9 cellular contexts compared by ENCODE assay signal in genomic region chr6:125821825-125822281, GRCh38. TPM values are rescaled to one million over a fixed set of nuclear protein-coding genes. Genes with fewer than 3 reads are reported as not detected.
DNase-seq lines count a peak whose midpoint lies in the region; ATAC-seq and FAIRE-seq lines count a peak whose summit lies in the region.
"Had no signal": no experiment of that assay in that cellular context is flagged by ENCODE, and none has a peak within 500 bp of the region (broad histone marks: within the 10 kb centered on the region; RNA-seq: fewer than 3 reads in every experiment).

No MANE protein-coding gene starts in this region.

- DNase-seq in EL (peak; percentile 8), NCI-H1930 (lab: John Stamatoyannopoulos, UW) (peak; percentile 22 to 43), midbrain (lab: John Stamatoyannopoulos, UW) (peak; percentile 40), frontal cortex (ENCODE audit: low spot score in 2 of 2) (no peak), NCI-H748 treated with DMSO at 0.1 percent for 48 hours (lab: John Stamatoyannopoulos, UW) (no peak)
- no peak for DNase-seq in stimulated activated CD4-positive, alpha-beta T cell treated with anti-CD3 and anti-CD28 coated beads, Interleukin-4, amount 100 ng/mL, for 4 hours
- DNase-seq: cortex of kidney had no signal

- FAIRE-seq in colon (lab: Jason Lieb, UNC) (peak; percentile 65), frontal cortex (lab: Jason Lieb, UNC) (no peak)

- no peak for ATAC-seq in GM21786 (IDR thresholded peaks at IDR 0.05; ENCODE audit: unreplicated experiment)

RNA-seq across cellular contexts. Expression of gene NCOA7, which starts 31.1 kb away (rescaled TPM):
- 27.3 TPM for total RNA-seq in frontal cortex

Comparison
In these comparisons a context has a peak if more than half of its experiments do, and no peak if none do; other contexts are left out.
1. DNase-seq: peak in EL (single experiment), NCI-H1930 (2 of 2) and midbrain (single experiment); none in stimulated activated CD4-positive, alpha-beta T cell treated with anti-CD3 and anti-CD28 coated beads, Interleukin-4, amount 100 ng/mL, for 4 hours (0 of 2), frontal cortex (0 of 2) and NCI-H748 treated with DMSO at 0.1 percent for 48 hours (single experiment).